1 cellular context compared by ENCODE assay signal in the genomic region with DNA sequence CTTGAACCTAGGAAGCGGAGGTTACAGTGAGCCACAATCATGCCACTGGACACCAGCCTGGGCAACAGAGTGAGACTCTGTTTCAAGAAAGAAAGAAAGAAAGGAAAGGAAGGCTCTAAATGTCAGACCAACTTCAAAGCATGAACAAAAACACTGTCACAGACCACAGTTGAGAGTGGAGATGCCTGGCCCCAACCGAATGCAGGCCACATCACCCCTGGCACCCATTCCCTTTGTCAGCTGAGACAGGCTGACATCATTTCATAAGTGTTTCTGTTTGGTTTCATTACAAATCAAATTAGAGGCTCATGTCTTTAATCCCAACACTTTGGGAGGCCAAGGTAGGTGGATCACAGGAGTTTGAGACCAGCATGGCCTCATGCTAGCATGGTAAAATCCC.
TF ChIP-seq lines count a peak whose summit lies in the region.

No MANE protein-coding gene starts in this region.

TF ChIP-seq in GM23338, 12 proteins besides CTCF, POLR2A, EP300 and RAD21 (continued from another document):
- TF ChIP-seq, protein P1, sequence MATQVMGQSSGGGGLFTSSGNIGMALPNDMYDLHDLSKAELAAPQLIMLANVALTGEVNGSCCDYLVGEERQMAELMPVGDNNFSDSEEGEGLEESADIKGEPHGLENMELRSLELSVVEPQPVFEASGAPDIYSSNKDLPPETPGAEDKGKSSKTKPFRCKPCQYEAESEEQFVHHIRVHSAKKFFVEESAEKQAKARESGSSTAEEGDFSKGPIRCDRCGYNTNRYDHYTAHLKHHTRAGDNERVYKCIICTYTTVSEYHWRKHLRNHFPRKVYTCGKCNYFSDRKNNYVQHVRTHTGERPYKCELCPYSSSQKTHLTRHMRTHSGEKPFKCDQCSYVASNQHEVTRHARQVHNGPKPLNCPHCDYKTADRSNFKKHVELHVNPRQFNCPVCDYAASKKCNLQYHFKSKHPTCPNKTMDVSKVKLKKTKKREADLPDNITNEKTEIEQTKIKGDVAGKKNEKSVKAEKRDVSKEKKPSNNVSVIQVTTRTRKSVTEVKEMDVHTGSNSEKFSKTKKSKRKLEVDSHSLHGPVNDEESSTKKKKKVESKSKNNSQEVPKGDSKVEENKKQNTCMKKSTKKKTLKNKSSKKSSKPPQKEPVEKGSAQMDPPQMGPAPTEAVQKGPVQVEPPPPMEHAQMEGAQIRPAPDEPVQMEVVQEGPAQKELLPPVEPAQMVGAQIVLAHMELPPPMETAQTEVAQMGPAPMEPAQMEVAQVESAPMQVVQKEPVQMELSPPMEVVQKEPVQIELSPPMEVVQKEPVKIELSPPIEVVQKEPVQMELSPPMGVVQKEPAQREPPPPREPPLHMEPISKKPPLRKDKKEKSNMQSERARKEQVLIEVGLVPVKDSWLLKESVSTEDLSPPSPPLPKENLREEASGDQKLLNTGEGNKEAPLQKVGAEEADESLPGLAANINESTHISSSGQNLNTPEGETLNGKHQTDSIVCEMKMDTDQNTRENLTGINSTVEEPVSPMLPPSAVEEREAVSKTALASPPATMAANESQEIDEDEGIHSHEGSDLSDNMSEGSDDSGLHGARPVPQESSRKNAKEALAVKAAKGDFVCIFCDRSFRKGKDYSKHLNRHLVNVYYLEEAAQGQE (IDR thresholded peaks at IDR 0.05; ENCODE audit: unreplicated experiment) = no peak
- TF ChIP-seq CREB1 (CRISPR knock-in tag; IDR thresholded peaks at IDR 0.05; ENCODE audit: low read depth) (no peak), POLR2AphosphoS5 (IDR thresholded peaks at IDR 0.05; ENCODE audit: low read depth) (no peak), STAT1 (IDR thresholded peaks at IDR 0.05; ENCODE audit: unreplicated experiment) (no peak), JUNB (IDR thresholded peaks at IDR 0.05; ENCODE audit: unreplicated experiment) (no peak), EZH2 (IDR thresholded peaks at IDR 0.05; ENCODE audit: low read depth, unreplicated experiment) (no peak), ZNF331 (CRISPR knock-in tag; IDR thresholded peaks at IDR 0.05; ENCODE audit: low read depth) (no peak), EZH2phosphoT487 (IDR thresholded peaks at IDR 0.05; ENCODE audit: unreplicated experiment) (no peak), NANOG (IDR thresholded peaks at IDR 0.05; ENCODE audit: borderline replicate concordance) (no peak), ZNF114 (CRISPR knock-in tag; IDR thresholded peaks at IDR 0.05) (no peak)
- TF ChIP-seq, protein P2, sequence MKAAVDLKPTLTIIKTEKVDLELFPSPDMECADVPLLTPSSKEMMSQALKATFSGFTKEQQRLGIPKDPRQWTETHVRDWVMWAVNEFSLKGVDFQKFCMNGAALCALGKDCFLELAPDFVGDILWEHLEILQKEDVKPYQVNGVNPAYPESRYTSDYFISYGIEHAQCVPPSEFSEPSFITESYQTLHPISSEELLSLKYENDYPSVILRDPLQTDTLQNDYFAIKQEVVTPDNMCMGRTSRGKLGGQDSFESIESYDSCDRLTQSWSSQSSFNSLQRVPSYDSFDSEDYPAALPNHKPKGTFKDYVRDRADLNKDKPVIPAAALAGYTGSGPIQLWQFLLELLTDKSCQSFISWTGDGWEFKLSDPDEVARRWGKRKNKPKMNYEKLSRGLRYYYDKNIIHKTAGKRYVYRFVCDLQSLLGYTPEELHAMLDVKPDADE (IDR thresholded peaks at IDR 0.05) = no peak
